Comparison of ENCODE assay signal across 23 cellular contexts in the genomic region with DNA sequence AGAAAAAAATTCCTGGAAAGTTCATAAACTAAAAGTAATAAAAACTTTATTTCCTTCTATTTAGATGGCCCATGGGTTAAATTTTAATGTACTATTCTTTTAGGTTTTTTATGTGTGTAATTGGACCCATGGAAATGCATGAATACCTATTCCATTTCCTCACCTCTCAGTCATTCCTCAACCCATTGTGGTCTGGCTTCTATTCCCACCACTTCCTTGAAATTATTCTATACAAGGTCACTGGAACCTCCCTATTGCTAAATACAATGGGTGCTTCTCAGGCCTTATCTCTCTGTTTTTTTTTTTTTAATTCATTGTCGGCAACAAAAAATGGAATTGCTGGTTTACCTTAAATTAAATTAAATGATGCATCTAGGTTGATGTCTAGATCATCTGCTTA.
"Had no signal": no experiment of that assay in that cellular context is flagged by ENCODE, and none has a peak within 500 bp of the region (broad histone marks: within the 10 kb centered on the region; RNA-seq: fewer than 3 reads in every experiment).

No MANE protein-coding gene starts in this region.

- H3K36me3 ChIP-seq: right lobe of liver had no signal

- H3K9me3 Mint-ChIP-seq: activated B cell treated with CpG ODN at 0.5 μM for 24 hours; activated CD4-positive, alpha-beta memory T cell treated with anti-CD3 and anti-CD28 coated beads, Interleukin-2, amount 10 ng/mL, durations not matched to agents 7 days and 5 days; activated naive CD8-positive, alpha-beta T cell treated with anti-CD3 and anti-CD28 coated beads for 36 hours; activated T-helper 17 cell treated with anti-CD3 and anti-CD28 coated beads, Interleukin-2, amount 50 U/mL, for 72 hours; dendritic cell treated with granulocyte-macrophage colony-stimulating factor and Interleukin-4, amounts not matched to agents 40 ng/mL and 50 ng/mL, for 4 days; memory B cell; naive thymus-derived CD4-positive, alpha-beta T cell; stimulated activated effector memory CD8-positive, alpha-beta T cell treated with anti-CD3 and anti-CD28 coated beads, Interleukin-12 subunit alpha, Interleukin-12 subunit beta, amount 100 ng/mL, for 72 hours; type B pancreatic cell had no signal

- H3K4me3 Mint-ChIP-seq: activated B cell treated with CpG ODN at 0.5 μM for 24 hours; activated CD4-positive, alpha-beta memory T cell treated with anti-CD3 and anti-CD28 coated beads, Interleukin-2, amount 10 ng/mL, durations not matched to agents 7 days and 5 days; activated CD8-positive, alpha-beta memory T cell treated with anti-CD3 and anti-CD28 coated beads, Interleukin-2, amount 10 ng/mL, durations not matched to agents 7 days and 5 days; activated naive CD8-positive, alpha-beta T cell treated with anti-CD3 and anti-CD28 coated beads for 36 hours; activated T-helper 17 cell treated with anti-CD3 and anti-CD28 coated beads, Interleukin-2, amount 50 U/mL, for 72 hours; dendritic cell treated with granulocyte-macrophage colony-stimulating factor and Interleukin-4, amounts not matched to agents 40 ng/mL and 50 ng/mL, for 4 days; memory B cell; naive thymus-derived CD4-positive, alpha-beta T cell; stimulated activated effector memory CD8-positive, alpha-beta T cell treated with anti-CD3 and anti-CD28 coated beads, Interleukin-12 subunit alpha, Interleukin-12 subunit beta, amount 100 ng/mL, for 72 hours; type B pancreatic cell had no signal

- FAIRE-seq: frontal cortex, small intestine had no signal

- ATAC-seq: activated CD8-positive, alpha-beta memory T cell treated with anti-CD3 and anti-CD28 coated beads, Interleukin-2, amount 10 ng/mL, durations not matched to agents 7 days and 5 days; activated T-helper 17 cell treated with anti-CD3 and anti-CD28 coated beads, Interleukin-2, amount 50 U/mL, for 72 hours; left ventricle myocardium superior; naive thymus-derived CD4-positive, alpha-beta T cell; psoas muscle; right lobe of liver; stimulated activated effector memory CD8-positive, alpha-beta T cell treated with anti-CD3 and anti-CD28 coated beads, Interleukin-12 subunit alpha, Interleukin-12 subunit beta, amount 100 ng/mL, for 72 hours had no signal

- H3K27ac ChIP-seq: psoas muscle, right lobe of liver, testis had no signal

- H3K9me3 ChIP-seq: psoas muscle, right lobe of liver, testis had no signal

- H3K4me3 ChIP-seq: psoas muscle, right lobe of liver, testis had no signal

- H3K27ac Mint-ChIP-seq: activated B cell treated with CpG ODN at 0.5 μM for 24 hours; activated CD4-positive, alpha-beta memory T cell treated with anti-CD3 and anti-CD28 coated beads, Interleukin-2, amount 10 ng/mL, durations not matched to agents 7 days and 5 days; activated CD8-positive, alpha-beta memory T cell treated with anti-CD3 and anti-CD28 coated beads, Interleukin-2, amount 10 ng/mL, durations not matched to agents 7 days and 5 days; activated naive CD8-positive, alpha-beta T cell treated with anti-CD3 and anti-CD28 coated beads for 36 hours; activated T-helper 17 cell treated with anti-CD3 and anti-CD28 coated beads, Interleukin-2, amount 50 U/mL, for 72 hours; memory B cell; naive thymus-derived CD4-positive, alpha-beta T cell; stimulated activated effector memory CD8-positive, alpha-beta T cell treated with anti-CD3 and anti-CD28 coated beads, Interleukin-12 subunit alpha, Interleukin-12 subunit beta, amount 100 ng/mL, for 72 hours; type B pancreatic cell had no signal

- DNase-seq: activated B cell treated with CpG ODN at 0.5 μM for 24 hours; activated CD4-positive, alpha-beta memory T cell treated with anti-CD3 and anti-CD28 coated beads, Interleukin-2, amount 10 ng/mL, durations not matched to agents 7 days and 5 days; activated CD4-positive, alpha-beta T cell treated with anti-CD3 and anti-CD28 coated beads for 48 hours; activated CD8-positive, alpha-beta memory T cell treated with anti-CD3 and anti-CD28 coated beads, Interleukin-2, amount 10 ng/mL, durations not matched to agents 7 days and 5 days; activated naive CD4-positive, alpha-beta T cell; activated naive CD8-positive, alpha-beta T cell treated with anti-CD3 and anti-CD28 coated beads for 36 hours; amygdala; effector CD8-positive, alpha-beta T cell; head of caudate nucleus; left ventricle myocardium superior; naive thymus-derived CD4-positive, alpha-beta T cell; psoas muscle; right lobe of liver; small intestine; stimulated activated CD4-positive, alpha-beta T cell treated with anti-CD3 and anti-CD28 coated beads, Interleukin-15, amount 100 ng/mL, for 24 hours; stimulated activated CD4-positive, alpha-beta T cell treated with anti-CD3 and anti-CD28 coated beads, Interleukin-4, amount 100 ng/mL, for 24 hours; testis had no signal

- H3K4me1 ChIP-seq: psoas muscle, testis had no signal

- H3K36me3 Mint-ChIP-seq: memory B cell had no signal

- H3K27me3 ChIP-seq: right lobe of liver, testis had no signal

- H3K27me3 Mint-ChIP-seq: activated B cell treated with CpG ODN at 0.5 μM for 24 hours; activated CD4-positive, alpha-beta memory T cell treated with anti-CD3 and anti-CD28 coated beads, Interleukin-2, amount 10 ng/mL, durations not matched to agents 7 days and 5 days; activated CD8-positive, alpha-beta memory T cell treated with anti-CD3 and anti-CD28 coated beads, Interleukin-2, amount 10 ng/mL, durations not matched to agents 7 days and 5 days; activated naive CD8-positive, alpha-beta T cell treated with anti-CD3 and anti-CD28 coated beads for 36 hours; activated T-helper 17 cell treated with anti-CD3 and anti-CD28 coated beads, Interleukin-2, amount 50 U/mL, for 72 hours; dendritic cell treated with granulocyte-macrophage colony-stimulating factor and Interleukin-4, amounts not matched to agents 40 ng/mL and 50 ng/mL, for 4 days; memory B cell; naive thymus-derived CD4-positive, alpha-beta T cell; type B pancreatic cell had no signal
